Comparison of ENCODE assay signal across 13 cellular contexts in genomic region chr1:192846950-192847349, GRCh38.
"Had no signal": no experiment of that assay in that cellular context is flagged by ENCODE, and none has a peak within 500 bp of the region (broad histone marks: within the 10 kb centered on the region; RNA-seq: fewer than 3 reads in every experiment).

No MANE protein-coding gene starts in this region.

- H3K27ac ChIP-seq: ascending aorta, gastroesophageal sphincter, heart right ventricle, neural progenitor cell had no signal

- H3K9me3 ChIP-seq: ascending aorta, gastroesophageal sphincter, heart right ventricle had no signal

- H3K4me3 ChIP-seq: ascending aorta, gastroesophageal sphincter, heart right ventricle, lung, neural progenitor cell had no signal

- H3K4me1 Mint-ChIP-seq: activated CD4-positive, alpha-beta T cell treated with anti-CD3 and anti-CD28 coated beads, Interleukin-2, amount 10 ng/mL, durations not matched to agents 7 days and 5 days; stimulated activated memory B cell treated with anti-CD40 and anti-IgM and Interleukin-4, amounts not matched to agents 10 μg/mL and 1 μg/mL and 100 μg/mL, for 72 hours had no signal

- H3K36me3 ChIP-seq: ascending aorta, gastroesophageal sphincter, heart right ventricle, neural progenitor cell had no signal

- H3K36me3 Mint-ChIP-seq: neural progenitor cell; stimulated activated memory B cell treated with anti-CD40 and anti-IgM and Interleukin-4, amounts not matched to agents 10 μg/mL and 1 μg/mL and 100 μg/mL, for 72 hours had no signal

- ATAC-seq: gastroesophageal sphincter; heart right ventricle; left colon; sciatic nerve; stimulated activated memory B cell treated with anti-CD40 and anti-IgM and Interleukin-4, amounts not matched to agents 10 μg/mL and 1 μg/mL and 100 μg/mL, for 72 hours had no signal

- FAIRE-seq: colon had no signal

- H3K4me3 Mint-ChIP-seq: activated CD4-positive, alpha-beta T cell treated with anti-CD3 and anti-CD28 coated beads, Interleukin-2, amount 10 ng/mL, durations not matched to agents 7 days and 5 days; neural progenitor cell; stimulated activated memory B cell treated with anti-CD40 and anti-IgM and Interleukin-4, amounts not matched to agents 10 μg/mL and 1 μg/mL and 100 μg/mL, for 72 hours had no signal

- H3K4me2 ChIP-seq: neural progenitor cell had no signal

- H3K27me3 Mint-ChIP-seq: stimulated activated memory B cell treated with anti-CD40 and anti-IgM and Interleukin-4, amounts not matched to agents 10 μg/mL and 1 μg/mL and 100 μg/mL, for 72 hours had no signal

- H2AFZ ChIP-seq: neural progenitor cell had no signal

- H3K9me3 Mint-ChIP-seq: activated CD4-positive, alpha-beta T cell treated with anti-CD3 and anti-CD28 coated beads, Interleukin-2, amount 10 ng/mL, durations not matched to agents 7 days and 5 days; neural progenitor cell; stimulated activated memory B cell treated with anti-CD40 and anti-IgM and Interleukin-4, amounts not matched to agents 10 μg/mL and 1 μg/mL and 100 μg/mL, for 72 hours had no signal

- H3K4me1 ChIP-seq: neural progenitor cell had no signal

- H3K9ac ChIP-seq: neural progenitor cell had no signal

- H3K27ac Mint-ChIP-seq: activated CD4-positive, alpha-beta T cell treated with anti-CD3 and anti-CD28 coated beads, Interleukin-2, amount 10 ng/mL, durations not matched to agents 7 days and 5 days; neural progenitor cell; stimulated activated memory B cell treated with anti-CD40 and anti-IgM and Interleukin-4, amounts not matched to agents 10 μg/mL and 1 μg/mL and 100 μg/mL, for 72 hours had no signal

- H3K27me3 ChIP-seq: ascending aorta, gastroesophageal sphincter, heart right ventricle, neural progenitor cell had no signal

- DNase-seq: activated CD4-positive, alpha-beta T cell treated with anti-CD3 and anti-CD28 coated beads, Interleukin-2, amount 10 ng/mL, durations not matched to agents 7 days and 5 days; activated naive CD4-positive, alpha-beta T cell; heart right ventricle; left colon; midbrain; stimulated activated CD4-positive, alpha-beta T cell treated with anti-CD3 and anti-CD28 coated beads, Interleukin-1b, Interleukin-23, amount 100 ng/mL, for 48 hours had no signal
